ENCODE assay signal across 6 cellular contexts in genomic region chrX:155071694-155072215, GRCh38. TPM values are rescaled to one million over a fixed set of nuclear protein-coding genes. Genes with fewer than 3 reads are reported as not detected.
DNase-seq lines count a peak whose midpoint lies in the region; ATAC-seq and TF ChIP-seq lines count a peak whose summit lies in the region.

No MANE protein-coding gene starts in this region.

- DNase-seq in NCI-H510A treated with DMSO at 0.1 percent for 48 hours (lab: John Stamatoyannopoulos, UW) (peak; percentile 71), NCI-H510A (lab: John Stamatoyannopoulos, UW) (no peak), Peyer's patch (peak in 2 of 3 donors; percentile 24 to 58), hepatic stellate cell (ENCODE audit: low spot score) (peak; percentile 10), upper lobe of right lung (no peak), GM10248 (ENCODE audit: extremely low spot score) (no peak)

- peaks cover 0 to 7% (median 0%) of the 10 kb centered on the region in 4 donors for H3K4me1 ChIP-seq in Peyer's patch
- peaks cover 6% of the 10 kb centered on the region for H3K4me1 ChIP-seq in upper lobe of right lung

- CTCF ChIA-PET in GM10248 (lab: Yijun Ruan, JAX) = no interaction called here

- POLR2A ChIA-PET in GM10248 (lab: Yijun Ruan, JAX) = no interaction called here

- H3K4me3 ChIP-seq in Peyer's patch (peak overlapping the region; percentile 54 to 77 (median 61)), upper lobe of right lung (peak overlapping the region; percentile 62)

- intact Hi-C loops in upper lobe of right lung (cut with DNase I) = no loop called here

- H3K9me3 ChIP-seq in Peyer's patch = no peaks in the 10 kb centered on the region
- no peaks in the 10 kb centered on the region for H3K9me3 ChIP-seq in upper lobe of right lung

- TF ChIP-seq CTCF in Peyer's patch (IDR thresholded peaks at IDR 0.05) (no peak), upper lobe of right lung (IDR thresholded peaks at IDR 0.05) (no peak), GM10248 (IDR thresholded peaks at IDR 0.05; ENCODE audit: control extremely low read depth, extremely low read depth, low read depth, missing control alignments) (no peak)

- H3K27ac ChIP-seq in Peyer's patch (peak overlapping the region; percentile 74 to 86 (median 78)), upper lobe of right lung (peak overlapping the region; percentile 83)

- H3K36me3 ChIP-seq in Peyer's patch (peaks cover 0 to 5% (median 0%) of the 10 kb centered on the region in 3 donors), upper lobe of right lung (peaks cover under 1% of the 10 kb centered on the region)

- no peak for ATAC-seq in upper lobe of right lung

- H3K27me3 ChIP-seq in Peyer's patch (no peaks in the 10 kb centered on the region), upper lobe of right lung (no peaks in the 10 kb centered on the region)

- TF ChIP-seq POLR2A in Peyer's patch (IDR thresholded peaks at IDR 0.05) = no peak

RNA-seq across cellular contexts. Expression of gene BRCC3, which starts 0.4 kb away (rescaled TPM):
- 10 to 100 TPM; 14.7 to 24.8 (median 18.6) TPM for total RNA-seq in Peyer's patch
- 16.7 TPM for total RNA-seq in upper lobe of right lung

RNA-seq across cellular contexts. Expression of gene CMC4, which starts 0.8 kb away (rescaled TPM):
- 10 to 100 TPM in 2 of 4 donors, 1 to 10 TPM in 2; 3.8 to 20.6 (median 11.8) TPM for total RNA-seq in Peyer's patch
- total RNA-seq in upper lobe of right lung = 6.6 TPM

RNA-seq across cellular contexts. Expression of gene MTCP1, which starts 0.8 kb away (rescaled TPM):
- 1 to 10 TPM; 1.2 to 8.3 (median 4.2) TPM for total RNA-seq in Peyer's patch
- total RNA-seq in upper lobe of right lung = 16.8 TPM

RNA-seq across cellular contexts. Expression of gene FUNDC2, which starts 45.1 kb away (rescaled TPM):
- 10 to 100 TPM; 20.7 to 41.7 (median 35.1) TPM for total RNA-seq in Peyer's patch
- total RNA-seq in upper lobe of right lung = 79.1 TPM

RNA-seq across cellular contexts. Expression of gene F8, which starts 49.2 kb away (rescaled TPM):
- total RNA-seq in Peyer's patch = 10 to 100 TPM in 1 of 4 donors, 1 to 10 TPM in 3; 1.5 to 19.8 (median 4.6) TPM
- 12.7 TPM for total RNA-seq in upper lobe of right lung

Comparison
In these comparisons a context has a peak if more than half of its experiments do, and no peak if none do; other contexts are left out.
1. DNase-seq: peak in NCI-H510A treated with DMSO at 0.1 percent for 48 hours (single experiment), Peyer's patch (2 of 3) and hepatic stellate cell (single experiment); none in NCI-H510A (single experiment), upper lobe of right lung (single experiment) and GM10248 (single experiment).